27 cellular contexts compared by ENCODE assay signal in the genomic region with DNA sequence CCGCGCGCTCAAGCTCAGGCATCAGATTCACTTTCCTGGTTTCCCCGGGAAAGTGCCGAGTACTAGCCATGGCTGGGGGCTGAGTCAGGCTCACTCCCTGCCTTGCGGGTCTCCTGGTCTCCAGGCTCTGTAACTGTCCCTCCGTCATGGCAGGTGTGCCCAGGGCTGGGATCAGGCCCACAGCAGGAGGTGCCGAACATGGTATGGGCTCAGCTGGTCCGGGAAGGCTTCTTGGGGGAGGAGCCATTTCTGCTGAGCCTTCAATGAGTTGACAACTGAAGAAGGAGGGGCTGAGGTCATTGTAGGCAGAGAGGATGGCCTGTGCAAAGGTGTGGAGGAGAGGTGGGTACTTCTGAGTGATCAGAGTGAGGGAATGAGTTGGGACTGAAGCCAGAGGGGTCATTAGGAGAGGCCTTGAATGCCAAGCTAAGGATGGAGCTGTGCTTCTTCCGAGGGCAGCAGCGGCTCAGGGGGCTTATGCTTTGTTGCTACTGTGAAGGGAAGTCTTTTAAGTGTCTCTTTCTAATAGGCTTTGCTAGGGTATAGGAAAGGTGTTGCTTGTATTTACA. TPM values are rescaled to one million over a fixed set of nuclear protein-coding genes. Genes with fewer than 3 reads are reported as not detected.
DNase-seq lines count a peak whose midpoint lies in the region; ATAC-seq and TF ChIP-seq lines count a peak whose summit lies in the region.
"Had no signal": no experiment of that assay in that cellular context is flagged by ENCODE, and none has a peak within 500 bp of the region (broad histone marks: within the 10 kb centered on the region; RNA-seq: fewer than 3 reads in every experiment).

No MANE protein-coding gene starts in this region.

- H3K9me3 ChIP-seq in right atrium auricular region = no peaks in the 10 kb centered on the region
- no peaks in the 10 kb centered on the region for H3K9me3 ChIP-seq in neuronal stem cell (replicated peaks in 1 of 2; ENCODE audit: control insufficient read depth in 2 of 2, insufficient read depth in 1 of 2, low read depth in 1 of 2, low read length in 2 of 2)
- no peaks in the 10 kb centered on the region for H3K9me3 ChIP-seq in upper lobe of right lung
- H3K9me3 ChIP-seq: breast epithelium, HAP-1, SK-N-SH, thyroid gland had no signal

- no peak overlapping the region for H3K9ac ChIP-seq in neuronal stem cell (ENCODE audit: low read depth, low read length, poor library complexity)
- H3K9ac ChIP-seq: SK-N-SH had no signal

- H2AFZ ChIP-seq in neuronal stem cell (ENCODE audit: low read length) = no peak overlapping the region

- H2BK5ac ChIP-seq in neuronal stem cell (ENCODE audit: low read length) = peak overlapping the region; percentile 24

- no peak overlapping the region for H4K8ac ChIP-seq in neuronal stem cell (ENCODE audit: low read depth, low read length)

- H2BK15ac ChIP-seq in neuronal stem cell (ENCODE audit: low read length) = peak overlapping the region; percentile 75

- peak overlapping the region; percentile 88 for H2AK5ac ChIP-seq in neuronal stem cell (ENCODE audit: low read depth, low read length)

- peak overlapping the region; percentile 22 for H2BK12ac ChIP-seq in neuronal stem cell (ENCODE audit: low read length)

- H3K4me1 ChIP-seq in right atrium auricular region = peaks cover 0 to 30% of the 10 kb centered on the region in 2 donors
- H3K4me1 ChIP-seq in neuronal stem cell (ENCODE audit: control insufficient read depth in 2 of 2, insufficient read depth in 1 of 2, low read depth in 1 of 2, low read length in 2 of 2) = peaks cover 12 to 17% of the 10 kb centered on the region in 2 donors
- peaks cover 8% of the 10 kb centered on the region for H3K4me1 ChIP-seq in upper lobe of right lung
- H3K4me1 ChIP-seq: breast epithelium had no signal

- H3K27me3 ChIP-seq in right atrium auricular region (no peaks in the 10 kb centered on the region), neuronal stem cell (ENCODE audit: control insufficient read depth in 3 of 3, insufficient read depth in 3 of 3, low read depth in 1 of 3, low read length in 3 of 3) (peaks cover 0 to 55% (median 12%) of the 10 kb centered on the region in 3 experiments), upper lobe of right lung (no peaks in the 10 kb centered on the region)
- H3K27me3 ChIP-seq: breast epithelium, thyroid gland had no signal

- peak overlapping the region; percentile 38 for H3K18ac ChIP-seq in neuronal stem cell (ENCODE audit: low read length)

- no peak overlapping the region for H3K4me3 ChIP-seq in right atrium auricular region
- no peak overlapping the region for H3K4me3 ChIP-seq in neuronal stem cell (ENCODE audit: low read length in 2 of 2)
- H3K4me3 ChIP-seq in upper lobe of right lung = peak overlapping the region; percentile 37
- H3K4me3 ChIP-seq: HAP-1, thyroid gland had no signal

- H3K23ac ChIP-seq in neuronal stem cell (ENCODE audit: low read depth, low read length, poor library complexity) = peak overlapping the region; percentile 65

- DNase-seq in left cardiac atrium = peak; percentile 17
- no peak for DNase-seq in right atrium auricular region (ENCODE audit: low spot score)
- no peak for DNase-seq in left colon
- no peak for DNase-seq in neuronal stem cell (ENCODE audit: low spot score)
- no peak for DNase-seq in upper lobe of right lung
- DNase-seq in amniotic stem cell (lab: John Stamatoyannopoulos, UW) = no peak
- DNase-seq in stimulated activated CD4-positive, alpha-beta T cell treated with anti-CD3 and anti-CD28 coated beads, Interleukin-1b, Interleukin-23, amount 100 ng/mL, for 48 hours = no peak
- DNase-seq: activated CD4-positive, alpha-beta memory T cell treated with anti-CD3 and anti-CD28 coated beads for 36 hours; activated gamma-delta T cell; AML-193; DND-41; foreskin fibroblast; hippocampal formation; NCI-H1417; NCI-H524; SK-N-SH; thyroid gland had no signal

- no peak overlapping the region for H3K4ac ChIP-seq in neuronal stem cell (ENCODE audit: low read length)

- H3K27ac ChIP-seq in right atrium auricular region (no peak overlapping the region), neuronal stem cell (replicated peaks; ENCODE audit: low read length) (no peak overlapping the region), upper lobe of right lung (peak overlapping the region; percentile 80)
- H3K27ac ChIP-seq: 22Rv1, thyroid gland had no signal

- H4K91ac ChIP-seq in neuronal stem cell (ENCODE audit: low read depth, low read length, poor library complexity) = no peak overlapping the region

- peak overlapping the region; percentile 72 for H2BK120ac ChIP-seq in neuronal stem cell (ENCODE audit: low read depth, low read length)

- no peak overlapping the region for H3K14ac ChIP-seq in neuronal stem cell (ENCODE audit: low read length)

- no CpG with 5 or more reads among the region's 11 CpGs for WGBS in neuronal stem cell (ENCODE audit: extremely low coverage in 2 of 2, insufficient read length in 2 of 2, insufficient replicate concordance in 1 of 2), 2 donors

- intact Hi-C loops in left cardiac atrium (cut with DNase I) (no loop called here), left colon (cut with DNase I, micrococcal nuclease) (no loop called here), upper lobe of right lung (cut with DNase I) (no loop called here)

- no peaks in the 10 kb centered on the region for H3K36me3 ChIP-seq in right atrium auricular region
- no peaks in the 10 kb centered on the region for H3K36me3 ChIP-seq in neuronal stem cell (replicated peaks in 1 of 2; ENCODE audit: control insufficient read depth in 2 of 2, insufficient read depth in 2 of 2, low read length in 2 of 2)
- no peaks in the 10 kb centered on the region for H3K36me3 ChIP-seq in upper lobe of right lung
- H3K36me3 ChIP-seq: breast epithelium, HAP-1, thyroid gland had no signal

- ATAC-seq in left cardiac atrium (no peak), left colon (peak; percentile 57), upper lobe of right lung (no peak), HG02759 (IDR thresholded peaks at IDR 0.05; ENCODE audit: unreplicated experiment) (no peak)
- ATAC-seq: stimulated activated memory B cell treated with anti-CD40 and anti-IgM and Interleukin-4, amounts not matched to agents 10 μg/mL and 1 μg/mL and 100 μg/mL, for 72 hours had no signal

- no peak overlapping the region for H3K4me2 ChIP-seq in neuronal stem cell (ENCODE audit: insufficient read depth, low read length, poor library complexity, severe bottlenecking)
- H3K4me2 ChIP-seq: SK-N-SH had no signal

- TF ChIP-seq CTCF in right atrium auricular region (IDR thresholded peaks at IDR 0.05) (no peak), upper lobe of right lung (IDR thresholded peaks at IDR 0.05) (no peak)

- H3K79me1 ChIP-seq in neuronal stem cell (ENCODE audit: low read depth, low read length) = peaks cover 3% of the 10 kb centered on the region

RNA-seq across cellular contexts. Expression of a gene that starts 0.8 kb away (rescaled TPM):
- total RNA-seq in left cardiac atrium (under 1 TPM; 0.91 to 0.92 TPM), right atrium auricular region (under 1 TPM in 1 of 2 donors, not detected in 1; 0.37 TPM), left colon (10 to 100 TPM; 13.5 to 27.4 TPM), upper lobe of right lung (4.2 TPM)
- not detected for polyA plus RNA-seq in neuronal stem cell (2013, experiment 1 of 2)
- polyA plus RNA-seq in neuronal stem cell (2013, experiment 2 of 2) = not detected
- total RNA-seq: activated CD4-positive, alpha-beta memory T cell treated with anti-CD3 and anti-CD28 coated beads for 36 hours; endothelial cell of umbilical vein; T-helper 2 cell treated with Interferon-gamma antibody and Interleukin-4, amounts not matched to agents 100 ng/mL and 5 ng/mL, for 36 hours had no signal
- polyA plus RNA-seq: endothelial cell of umbilical vein had no signal

RNA-seq across cellular contexts. Expression of a gene that starts 11.3 kb away (rescaled TPM):
- total RNA-seq in left cardiac atrium = under 1 TPM in 1 of 2 donors, not detected in 1; 0.47 TPM
- total RNA-seq in right atrium auricular region = not detected
- total RNA-seq in left colon = not detected
- not detected for polyA plus RNA-seq in neuronal stem cell (2013, experiment 1 of 2)
- polyA plus RNA-seq in neuronal stem cell (2013, experiment 2 of 2) = not detected
- not detected for total RNA-seq in upper lobe of right lung
- total RNA-seq: activated CD4-positive, alpha-beta memory T cell treated with anti-CD3 and anti-CD28 coated beads for 36 hours; breast epithelium; endothelial cell of umbilical vein; HT-29; LHCN-M2; renal cortical epithelial cell; T-helper 2 cell treated with Interferon-gamma antibody and Interleukin-4, amounts not matched to agents 100 ng/mL and 5 ng/mL, for 36 hours; thyroid gland had no signal
- polyA plus RNA-seq: endothelial cell of umbilical vein, SK-N-SH had no signal

RNA-seq across cellular contexts. Expression of a gene that starts 28.0 kb away (rescaled TPM):
- total RNA-seq in left cardiac atrium (10 to 100 TPM; 60.2 to 72.0 TPM), right atrium auricular region (10 to 100 TPM; 24.5 to 32.2 TPM), left colon (10 to 100 TPM; 14.9 to 40.8 TPM), upper lobe of right lung (158 TPM)
- polyA plus RNA-seq in neuronal stem cell (2013, experiment 1 of 2) = 26.4 TPM
- polyA plus RNA-seq in neuronal stem cell (2013, experiment 2 of 2) = 24.5 TPM

RNA-seq across cellular contexts. Expression of a gene that starts 37.9 kb away (rescaled TPM):
- total RNA-seq in left cardiac atrium (10 to 100 TPM; 57.3 to 79.2 TPM), right atrium auricular region (10 to 100 TPM; 68.0 to 83.4 TPM), left colon (10 to 100 TPM; 75.5 to 85.2 TPM), upper lobe of right lung (102 TPM)
- polyA plus RNA-seq in neuronal stem cell (2013, experiment 1 of 2) = 44.7 TPM
- 45.1 TPM for polyA plus RNA-seq in neuronal stem cell (2013, experiment 2 of 2)
